Comparison of ENCODE assay signal across 8 cellular contexts in the genomic region with DNA sequence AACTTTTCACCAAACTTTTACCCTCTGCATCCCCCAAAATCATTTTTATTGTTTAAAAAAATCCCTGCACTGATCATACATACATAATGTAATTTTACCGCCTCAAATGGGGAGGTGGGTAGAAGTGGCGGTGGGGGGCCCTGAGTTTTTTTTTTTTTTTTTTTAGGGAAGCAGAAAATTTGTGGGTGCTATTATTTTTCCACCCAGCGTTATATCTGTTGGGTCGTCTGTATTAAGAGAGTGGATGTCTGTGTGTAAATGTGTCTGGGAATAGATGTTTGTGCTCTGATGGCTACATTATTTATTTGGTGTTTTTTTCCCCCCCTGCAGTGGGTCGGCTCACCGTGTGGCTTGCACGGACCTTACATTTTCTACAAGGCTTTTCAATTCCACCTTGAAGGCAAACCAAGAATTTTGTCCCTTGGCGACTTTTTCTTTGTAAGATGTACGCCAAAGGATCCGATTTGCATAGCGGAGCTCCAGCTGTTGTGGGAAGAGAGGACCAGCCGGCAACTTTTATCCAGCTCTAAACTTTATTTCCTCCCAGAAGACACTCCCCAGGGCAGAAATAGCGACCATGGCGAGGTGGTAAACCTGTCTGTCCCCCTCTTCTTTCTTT. TPM values are rescaled to one million over a fixed set of nuclear protein-coding genes. Genes with fewer than 3 reads are reported as not detected.
DNase-seq lines count a peak whose midpoint lies in the region; ATAC-seq, FAIRE-seq and TF ChIP-seq lines count a peak whose summit lies in the region.

No MANE protein-coding gene starts in this region.

- FAIRE-seq in K562 (lab: Jason Lieb, UNC) (no peak), keratinocyte (lab: Jason Lieb, UNC) (no peak), HTR-8/SVneo (lab: Jason Lieb, UNC) (no peak)

- H3K4me2 ChIP-seq in K562 (ENCODE audit: insufficient read depth, low read length), result peak overlapping the region; percentile 98
- H3K4me2 ChIP-seq in keratinocyte (ENCODE audit: control insufficient read depth, extremely low read depth, insufficient read depth, low read depth, low read length), result peak overlapping the region; percentile 62

- dilution Hi-C loops in keratinocyte (cut with MboI; ENCODE audit: extremely low pct_ligation_motif_present, low sequenced_read_pairs), result no loop called here

- H3K9ac ChIP-seq in K562 (ENCODE audit: insufficient read depth in 1 of 2, low read depth in 2 of 2, low read length in 2 of 2) (peak overlapping the region; percentile 53 to 66; a peak in 2 of 4 replicates), keratinocyte (ENCODE audit: control insufficient read depth, extremely low read depth, insufficient read depth, low read length) (peak overlapping the region; percentile 96)

- POLR2A ChIA-PET in K562 (lab: Yijun Ruan, JAX), result interaction anchor here (0.6 to 0.9 kb wide), 5 partner anchors 15 to 413 kb away, joined by 3 to 5 read pairs (median 3); no protein-coding TSS in a partner anchor

- H3K27me3 ChIP-seq in K562 (ENCODE audit: control insufficient read depth in 2 of 2, insufficient read depth in 2 of 2, low read length in 2 of 2) (no peaks in the 10 kb centered on the region), keratinocyte (ENCODE audit: control insufficient read depth, extremely low read depth, insufficient read depth, low read length) (no peaks in the 10 kb centered on the region)

- CTCF ChIA-PET in K562 (lab: Yijun Ruan, JAX; ENCODE audit: low intra/inter-chr PET ratio), result no interaction called here

- H3K9me1 ChIP-seq in K562 (ENCODE audit: control insufficient read depth, insufficient read depth, low read length), result no peaks in the 10 kb centered on the region
- no peaks in the 10 kb centered on the region for H3K9me1 ChIP-seq in keratinocyte (ENCODE audit: control insufficient read depth, extremely low read depth, insufficient read depth, low read length)

- intact Hi-C loops in K562 (cut with micrococcal nuclease), result loop anchor here (2.0 to 5.0 kb wide), 4 partner anchors 65 to 170 kb away; no protein-coding TSS in a partner anchor

- H3K9me3 ChIP-seq in K562 (replicated peaks; ENCODE audit: control insufficient read depth, insufficient read depth, low read depth, low read length) (no peaks in the 10 kb centered on the region), keratinocyte (ENCODE audit: control insufficient read depth, low read depth, low read length) (no peaks in the 10 kb centered on the region)

- H4K20me1 ChIP-seq in K562 (replicated peaks; ENCODE audit: control insufficient read depth, insufficient read depth, low read length), result no peaks in the 10 kb centered on the region
- H4K20me1 ChIP-seq in keratinocyte (ENCODE audit: control insufficient read depth, extremely low read depth, insufficient read depth, low read length), result no peaks in the 10 kb centered on the region

- no peak for TF ChIP-seq CTCF in K562 (IDR thresholded peaks at IDR 0.05 in 2 of 3, conservative IDR thresholded peaks at IDR 0.05 in 1 of 3; ENCODE audit: insufficient read depth in 2 of 3, low read depth in 1 of 3, low read length in 3 of 3)
- no peak for TF ChIP-seq CTCF in keratinocyte (optimal IDR thresholded peaks at IDR 0.05 in 1 of 3, IDR thresholded peaks at IDR 0.05 in 1 of 3, conservative IDR thresholded peaks at IDR 0.05 in 1 of 3; ENCODE audit: extremely low read depth in 1 of 3, insufficient read depth in 2 of 3, low read length in 3 of 3)

- peak overlapping the region; percentile 51 for H3K4me3 ChIP-seq in K562
- H3K4me3 ChIP-seq in keratinocyte (ENCODE audit: control insufficient read depth in 2 of 3, extremely low read depth in 1 of 3, insufficient read depth in 2 of 3, low read depth in 1 of 3, low read length in 3 of 3), result peak overlapping the region; percentile 66 to 89 (median 77)

- DNase-seq in Caki2 (ENCODE audit: low read depth) (peak; percentile 73), M059J (ENCODE audit: low read depth) (peak; percentile 44), K562 (ENCODE audit: extremely low read depth in 1 of 4, low spot score in 3 of 4) (peak in 2 of 4 experiments; percentile 41 to 42), keratinocyte (ENCODE audit: low read depth, low spot score) (no peak), SK-N-DZ (ENCODE audit: low spot score) (no peak), HTR-8/SVneo (ENCODE audit: insufficient read length, low spot score) (no peak), OCI-M2 (lab: John Stamatoyannopoulos, UW; ENCODE audit: unreplicated experiment) (no peak)
- no peak for DNase-seq in stimulated activated naive CD8-positive, alpha-beta T cell treated with anti-CD3 and anti-CD28 coated beads, Interleukin-15, amount 100 ng/mL, for 72 hours

- no peaks in the 10 kb centered on the region for H3K9me3 Mint-ChIP-seq in stimulated activated naive CD8-positive, alpha-beta T cell treated with anti-CD3 and anti-CD28 coated beads, Interleukin-15, amount 100 ng/mL, for 72 hours

- peak overlapping the region; percentile 79 to 93 for H3K4me3 Mint-ChIP-seq in stimulated activated naive CD8-positive, alpha-beta T cell treated with anti-CD3 and anti-CD28 coated beads, Interleukin-15, amount 100 ng/mL, for 72 hours

- in situ Hi-C loops in Caki2 (cut with HindIII; ENCODE audit: low pct_unique_long_range_greater_than_20kb, low sequenced_read_pairs) (no loop called here), K562 (cut with MboI) (no loop called here)

- peak; percentile 3 for ATAC-seq in K562
- ATAC-seq in stimulated activated naive CD8-positive, alpha-beta T cell treated with anti-CD3 and anti-CD28 coated beads, Interleukin-15, amount 100 ng/mL, for 72 hours, result no peak

- no peak for TF ChIP-seq RAD21 in K562 (CRISPR knock-in tag; conservative IDR thresholded peaks at IDR 0.05 in 1 of 2, IDR thresholded peaks at IDR 0.05 in 1 of 2)

- H3K4me1 ChIP-seq in K562 (replicated peaks in 1 of 2; ENCODE audit: control insufficient read depth in 2 of 2, insufficient read depth in 2 of 2, low read length in 2 of 2), result peaks cover 12 to 24% of the 10 kb centered on the region in 2 experiments
- peaks cover 33% of the 10 kb centered on the region for H3K4me1 ChIP-seq in keratinocyte (ENCODE audit: control insufficient read depth, extremely low read depth, insufficient read depth, low read length)

- no peak for TF ChIP-seq POLR2A in K562 (conservative IDR thresholded peaks at IDR 0.05)

- H3K27me3 Mint-ChIP-seq in stimulated activated naive CD8-positive, alpha-beta T cell treated with anti-CD3 and anti-CD28 coated beads, Interleukin-15, amount 100 ng/mL, for 72 hours, result no peaks in the 10 kb centered on the region

- H3K4me1 Mint-ChIP-seq in stimulated activated naive CD8-positive, alpha-beta T cell treated with anti-CD3 and anti-CD28 coated beads, Interleukin-15, amount 100 ng/mL, for 72 hours, result peaks cover 47% of the 10 kb centered on the region

- H2AFZ ChIP-seq in K562 (ENCODE audit: low read depth, low read length) (peak overlapping the region; percentile 87), keratinocyte (ENCODE audit: control insufficient read depth, low read length) (peak overlapping the region; percentile 25)

- TSS peak; percentile 45 for BruUV-seq in K562 (replicated peaks; lab: Mats Ljungman, UMichigan)

- WGBS in K562 (ENCODE audit: insufficient coverage, low coverage, missing lambda C conversion rate), result 1% methylated on average over 14 of the region's 14 CpGs

- H3K27ac ChIP-seq in K562 (ENCODE audit: extremely low read depth, low read depth, low read length) (peak overlapping the region; percentile 15; the same call in 2 of the 3 replicates), keratinocyte (ENCODE audit: control insufficient read depth, insufficient read depth, low read length) (peak overlapping the region; percentile 99)

- H3K36me3 ChIP-seq in K562 (ENCODE audit: control insufficient read depth, insufficient read depth, low read length) (no peaks in the 10 kb centered on the region), keratinocyte (ENCODE audit: control insufficient read depth in 2 of 2, extremely low read depth in 1 of 2, insufficient read depth in 2 of 2, low read length in 2 of 2) (no peaks in the 10 kb centered on the region)

- no peak for TF ChIP-seq EP300 in K562 (IDR thresholded peaks at IDR 0.05; ENCODE audit: low read length)

- peak overlapping the region; percentile 100 for H3K27ac Mint-ChIP-seq in stimulated activated naive CD8-positive, alpha-beta T cell treated with anti-CD3 and anti-CD28 coated beads, Interleukin-15, amount 100 ng/mL, for 72 hours

- H3K79me2 ChIP-seq in K562 (ENCODE audit: control insufficient read depth, insufficient read depth, low read length), result no peaks in the 10 kb centered on the region
- peaks cover 30% of the 10 kb centered on the region for H3K79me2 ChIP-seq in keratinocyte (ENCODE audit: control insufficient read depth, insufficient read depth, low read length)

RNA-seq across cellular contexts. Expression of gene ARID5B, which starts 0.4 kb away (rescaled TPM):
- 2.3 and 3.1 TPM in 2 replicates for total RNA-seq in Caki2 (2014; rRNA removed; shearing (Covaris generic); ENCODE audit: low replicate concordance)
- total RNA-seq in M059J (2014; rRNA removed; shearing (Covaris generic)), result 31.1 and 43.9 TPM in 2 replicates
- 12.6 and 16.5 TPM in 2 replicates for total RNA-seq in K562 (2011; cell fraction: chromatin; rRNA removed; ENCODE audit: low replicate concordance)
- 6.3 and 6.4 TPM in 2 replicates for total RNA-seq in K562 (2011; cell fraction: nucleolus; rRNA removed)
- 7.4 and 9.8 TPM in 2 replicates for total RNA-seq in K562 (2011; cell fraction: nucleoplasm; rRNA removed)
- total RNA-seq in K562 (2014; rRNA removed) (1.4 and 2.1 TPM in 2 replicates), K562 (2014; rRNA removed; fragmentation: Illumina TruSeq; extraction: Trizol) (0.80 and 1.3 TPM in 2 replicates), K562 (2015; rRNA removed; fragmentation: Illumina TruSeq; extraction: Trizol) (0.80 and 0.90 TPM in 2 replicates), K562 (2021) (1.2 and 1.6 TPM in 2 replicates)
- polyA plus RNA-seq in K562 (2011; rRNA removed) (0.57 and 1.5 TPM in 2 replicates), K562 (2014; fragmentation: Illumina TruSeq; extraction: Trizol) (0.64 and 0.73 TPM in 2 replicates), K562 (2014; fragmentation: Nextera tagmentation; extraction: Ambion mirVana) (1 to 10 TPM in 1 of 2 experiments, under 1 TPM in 1; 0.62 to 1.3 TPM), K562 (2014; rRNA removed) (0.48 and 0.58 TPM in 2 replicates), keratinocyte (5.1 to 7.0 TPM (median 5.4 TPM) in 3 replicates)
- polyA plus RNA-seq in K562 (2011; cell fraction: cytosol; rRNA removed), result 0.43 and 1.3 TPM in 2 replicates
- polyA plus RNA-seq in K562 (2011; cell fraction: nucleus; rRNA removed), result 1.2 and 3.5 TPM in 2 replicates
- 0.61 and 0.71 TPM in 2 replicates for polyA plus RNA-seq in K562 (2012)
- polyA minus RNA-seq in K562 (2011; rRNA and poly(A)+ RNA removed), result 4.2 and 11.6 TPM in 2 replicates
- 2.6 and 3.0 TPM in 2 replicates for polyA minus RNA-seq in K562 (2011; cell fraction: cytosol; rRNA and poly(A)+ RNA removed)
- polyA minus RNA-seq in K562 (2011; cell fraction: nucleus; rRNA and poly(A)+ RNA removed), result 7.7 and 12.4 TPM in 2 replicates
- polyA plus RNA-seq in keratinocyte (2011; ENCODE audit: low read depth), result 21.8 TPM
- 2.6 and 3.8 TPM in 2 replicates for polyA plus RNA-seq in keratinocyte (2011; cell fraction: cytosol; rRNA removed)
- 10.2 TPM in 2 replicates for polyA plus RNA-seq in keratinocyte (2011; cell fraction: nucleus; rRNA removed)
- polyA plus RNA-seq in keratinocyte (2012; ENCODE audit: low replicate concordance), result 6.4 and 15.8 TPM in 2 replicates
- polyA minus RNA-seq in keratinocyte, result 15.2 to 37.1 TPM (median 28.8 TPM) in 3 replicates
- polyA minus RNA-seq in keratinocyte (2011; cell fraction: cytosol; rRNA and poly(A)+ RNA removed), result 6.1 TPM
- polyA minus RNA-seq in keratinocyte (2011; cell fraction: nucleus; rRNA and poly(A)+ RNA removed), result 24.1 and 47.5 TPM in 2 replicates
- polyA plus RNA-seq in SK-N-DZ (2014; cell fraction: cytosol; rRNA removed), result 0.42 and 0.48 TPM in 2 replicates
- 0.17 and 0.44 TPM in 2 replicates for polyA plus RNA-seq in SK-N-DZ (2014; cell fraction: nucleus; rRNA removed)

Comparison
In these comparisons a context has a peak if more than half of its experiments do, and no peak if none do; other contexts are left out.
1. DNase-seq: peak in Caki2 (single experiment) and M059J (single experiment); none in keratinocyte (single experiment), stimulated activated naive CD8-positive, alpha-beta T cell treated with anti-CD3 and anti-CD28 coated beads, Interleukin-15, amount 100 ng/mL, for 72 hours (0 of 2), SK-N-DZ (single experiment), HTR-8/SVneo (single experiment) and OCI-M2 (single experiment).